17 cellular contexts compared by ENCODE assay signal in the genomic region with DNA sequence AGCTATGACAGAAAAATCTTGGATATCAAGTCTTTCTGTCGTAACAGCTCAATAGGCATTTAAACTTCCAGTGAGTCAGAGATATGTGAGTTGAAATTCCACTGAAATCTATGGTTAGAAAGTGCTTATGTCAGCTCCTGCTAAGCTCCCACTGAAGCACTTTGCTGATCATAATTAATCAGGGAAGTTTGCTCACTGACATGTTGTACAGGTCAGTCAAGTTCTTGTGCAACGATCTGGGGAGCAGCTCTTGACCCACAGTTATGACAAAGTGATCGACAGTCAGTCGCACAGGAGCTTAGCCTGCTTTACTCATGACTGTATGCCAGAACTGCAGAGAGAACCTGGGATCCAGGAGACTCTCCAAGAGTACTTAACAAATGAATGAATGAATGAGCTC.
DNase-seq lines count a peak whose midpoint lies in the region; ATAC-seq, FAIRE-seq and TF ChIP-seq lines count a peak whose summit lies in the region.
"Had no signal": no experiment of that assay in that cellular context is flagged by ENCODE, and none has a peak within 500 bp of the region (broad histone marks: within the 10 kb centered on the region; RNA-seq: fewer than 3 reads in every experiment).

No MANE protein-coding gene starts in this region.

- no peak overlapping the region for H3K4me2 ChIP-seq in neuronal stem cell (ENCODE audit: insufficient read depth, low read length, poor library complexity, severe bottlenecking)
- no peak overlapping the region for H3K4me2 ChIP-seq in GM23338

- H3K4ac ChIP-seq in neuronal stem cell (ENCODE audit: low read length) = no peak overlapping the region

- POLR2A ChIA-PET in RWPE1 (lab: Yijun Ruan, JAX; ENCODE audit: low non-redundant PET) = no interaction called here

- H2AFZ ChIP-seq in neuronal stem cell (ENCODE audit: low read length) (peak overlapping the region; percentile 70), GM23338 (no peak overlapping the region)

- no peak overlapping the region for H3K14ac ChIP-seq in neuronal stem cell (ENCODE audit: low read length)

- peaks cover 8% of the 10 kb centered on the region for H3K4me1 Mint-ChIP-seq in Calu3 (ENCODE audit: low read depth, unreplicated experiment)
- H3K4me1 Mint-ChIP-seq in GM23338 = peaks cover 4% of the 10 kb centered on the region; the same call in 1 of the 3 replicates
- H3K4me1 Mint-ChIP-seq: activated T-helper 17 cell treated with anti-CD3 and anti-CD28 coated beads, Interleukin-2, amount 50 U/mL, for 72 hours; nephron; stimulated activated memory B cell treated with anti-CD40 and anti-IgM and Interleukin-4, amounts not matched to agents 10 μg/mL and 1 μg/mL and 100 μg/mL, for 72 hours had no signal

- FAIRE-seq in HTR-8/SVneo (lab: Jason Lieb, UNC) = no peak

- H3K4me3 Mint-ChIP-seq in Calu3 (ENCODE audit: low read depth, unreplicated experiment) (peak overlapping the region; percentile 17), GM23338 (no peak overlapping the region)
- H3K4me3 Mint-ChIP-seq: activated T-helper 17 cell treated with anti-CD3 and anti-CD28 coated beads, Interleukin-2, amount 50 U/mL, for 72 hours; nephron; stimulated activated memory B cell treated with anti-CD40 and anti-IgM and Interleukin-4, amounts not matched to agents 10 μg/mL and 1 μg/mL and 100 μg/mL, for 72 hours had no signal

- peak overlapping the region; percentile 34 for H3K27ac Mint-ChIP-seq in Calu3 (ENCODE audit: unreplicated experiment)
- H3K27ac Mint-ChIP-seq in GM23338 = no peak overlapping the region
- H3K27ac Mint-ChIP-seq: activated T-helper 17 cell treated with anti-CD3 and anti-CD28 coated beads, Interleukin-2, amount 50 U/mL, for 72 hours; nephron; stimulated activated memory B cell treated with anti-CD40 and anti-IgM and Interleukin-4, amounts not matched to agents 10 μg/mL and 1 μg/mL and 100 μg/mL, for 72 hours had no signal

- no peaks in the 10 kb centered on the region for H3K9me2 ChIP-seq in GM23338 (ENCODE audit: insufficient read depth)

- H3K9ac ChIP-seq in neuronal stem cell (ENCODE audit: low read depth, low read length, poor library complexity) = no peak overlapping the region

- CTCF ChIA-PET in Calu3 (lab: Charles Lee) (interaction anchor here (0.5 to 1.9 kb wide), 13 partner anchors 9 to 886 kb away, joined by 3 to 10 read pairs (median 4); no protein-coding TSS in a partner anchor), RWPE1 (lab: Yijun Ruan, JAX) (interaction anchor here (0.7 kb wide), 1 partner anchor 541 kb away, joined by 3 read pairs; no protein-coding TSS in a partner anchor)

- H2BK15ac ChIP-seq in neuronal stem cell (ENCODE audit: low read length) = no peak overlapping the region

- H4K91ac ChIP-seq in neuronal stem cell (ENCODE audit: low read depth, low read length, poor library complexity) = no peak overlapping the region

- H3K4me3 ChIP-seq in neuronal stem cell (ENCODE audit: low read length in 2 of 2) = no peak overlapping the region
- no peak overlapping the region for H3K4me3 ChIP-seq in GM23338
- H3K4me3 ChIP-seq: cardiac muscle cell, dorsolateral prefrontal cortex, tibial artery had no signal

- TF ChIP-seq CTCF in Calu3 (IDR thresholded peaks at IDR 0.05; ENCODE audit: unreplicated experiment) (no peak), RWPE1 (conservative IDR thresholded peaks at IDR 0.05; ENCODE audit: low read depth) (no peak), GM23338 (conservative IDR thresholded peaks at IDR 0.05; ENCODE audit: low read depth in 2 of 2) (no peak)

- no peak overlapping the region for H2AK5ac ChIP-seq in neuronal stem cell (ENCODE audit: low read depth, low read length)

- DNase-seq in Calu3 (peak; percentile 88), RWPE1 (ENCODE audit: low spot score) (peak; percentile 83), neuronal stem cell (ENCODE audit: low spot score) (no peak), sciatic nerve (ENCODE audit: low spot score) (no peak), HTR-8/SVneo (ENCODE audit: insufficient read length, low spot score) (no peak), GM23338 (ENCODE audit: low spot score) (no peak)
- DNase-seq: dorsolateral prefrontal cortex; NCI-H146; NK-92 treated with Interleukin-12 subunit alpha and Interleukin-12 subunit beta, amount 100 ng/mL, for 24 hours; stimulated activated CD4-positive, alpha-beta T cell treated with anti-CD3 and anti-CD28 coated beads, Interleukin-15, amount 100 ng/mL, for 24 hours; tibial artery had no signal

- peak; percentile 99 for ATAC-seq in esophagus mucosa
- no peak for ATAC-seq in sciatic nerve
- ATAC-seq in HG03095 (IDR thresholded peaks at IDR 0.05; ENCODE audit: unreplicated experiment) = no peak
- ATAC-seq in GM23338 = no peak
- ATAC-seq: activated T-helper 17 cell treated with anti-CD3 and anti-CD28 coated beads, Interleukin-2, amount 50 U/mL, for 72 hours; stimulated activated memory B cell treated with anti-CD40 and anti-IgM and Interleukin-4, amounts not matched to agents 10 μg/mL and 1 μg/mL and 100 μg/mL, for 72 hours had no signal

- no peak overlapping the region for H3K23ac ChIP-seq in neuronal stem cell (ENCODE audit: low read depth, low read length, poor library complexity)

- H3K27ac ChIP-seq in RWPE1 = no peak overlapping the region
- no peak overlapping the region for H3K27ac ChIP-seq in neuronal stem cell (replicated peaks; ENCODE audit: low read length)
- H3K27ac ChIP-seq in GM23338 (ENCODE audit: low read depth) = no peak overlapping the region
- H3K27ac ChIP-seq: cardiac muscle cell, dorsolateral prefrontal cortex, tibial artery had no signal

- H3K36me3 Mint-ChIP-seq in Calu3 (ENCODE audit: insufficient read depth, unreplicated experiment) = no peaks in the 10 kb centered on the region
- no peaks in the 10 kb centered on the region for H3K36me3 Mint-ChIP-seq in GM23338 (ENCODE audit: low read depth)
- H3K36me3 Mint-ChIP-seq: stimulated activated memory B cell treated with anti-CD40 and anti-IgM and Interleukin-4, amounts not matched to agents 10 μg/mL and 1 μg/mL and 100 μg/mL, for 72 hours had no signal

- WGBS in neuronal stem cell (ENCODE audit: extremely low coverage in 2 of 2, insufficient read length in 2 of 2, insufficient replicate concordance in 1 of 2), 2 donors = no CpG with 5 or more reads among the region's 4 CpGs

- H3K9me3 ChIP-seq in neuronal stem cell (replicated peaks in 1 of 2; ENCODE audit: control insufficient read depth in 2 of 2, insufficient read depth in 1 of 2, low read depth in 1 of 2, low read length in 2 of 2) = peaks cover 0 to 3% of the 10 kb centered on the region in 2 donors
- H3K9me3 ChIP-seq: tibial artery had no signal

- no peak overlapping the region for H2BK120ac ChIP-seq in neuronal stem cell (ENCODE audit: low read depth, low read length)

- H3K9me3 Mint-ChIP-seq in Calu3 (ENCODE audit: low read depth, unreplicated experiment) (no peaks in the 10 kb centered on the region), GM23338 (no peaks in the 10 kb centered on the region)
- H3K9me3 Mint-ChIP-seq: activated T-helper 17 cell treated with anti-CD3 and anti-CD28 coated beads, Interleukin-2, amount 50 U/mL, for 72 hours; nephron; stimulated activated memory B cell treated with anti-CD40 and anti-IgM and Interleukin-4, amounts not matched to agents 10 μg/mL and 1 μg/mL and 100 μg/mL, for 72 hours had no signal

- H3K79me1 ChIP-seq in neuronal stem cell (ENCODE audit: low read depth, low read length) = no peaks in the 10 kb centered on the region

- H3K27me3 Mint-ChIP-seq in Calu3 (ENCODE audit: unreplicated experiment) = no peaks in the 10 kb centered on the region
- no peaks in the 10 kb centered on the region for H3K27me3 Mint-ChIP-seq in GM23338 (ENCODE audit: insufficient read depth, low read depth, poor library complexity)
- H3K27me3 Mint-ChIP-seq: activated T-helper 17 cell treated with anti-CD3 and anti-CD28 coated beads, Interleukin-2, amount 50 U/mL, for 72 hours; stimulated activated memory B cell treated with anti-CD40 and anti-IgM and Interleukin-4, amounts not matched to agents 10 μg/mL and 1 μg/mL and 100 μg/mL, for 72 hours had no signal

- no peaks in the 10 kb centered on the region for H4K20me1 ChIP-seq in GM23338 (replicated peaks; ENCODE audit: insufficient read depth)

- no peak overlapping the region for H2BK5ac ChIP-seq in neuronal stem cell (ENCODE audit: low read length)

- no peaks in the 10 kb centered on the region for H3F3A ChIP-seq in GM23338 (replicated peaks; ENCODE audit: low read depth)

- intact Hi-C loops in Calu3 (cut with micrococcal nuclease; ENCODE audit: unreplicated experiment) (loop anchor here (5.0 kb wide), 2 partner anchors 452 to 517 kb away; no protein-coding TSS in a partner anchor), sciatic nerve (cut with DNase I) (no loop called here)

- H2BK12ac ChIP-seq in neuronal stem cell (ENCODE audit: low read length) = no peak overlapping the region

- H3K27me3 ChIP-seq in neuronal stem cell (ENCODE audit: control insufficient read depth in 3 of 3, insufficient read depth in 3 of 3, low read depth in 1 of 3, low read length in 3 of 3) (no peaks in the 10 kb centered on the region), GM23338 (ENCODE audit: insufficient read depth) (no peaks in the 10 kb centered on the region)
- H3K27me3 ChIP-seq: cardiac muscle cell, tibial artery had no signal

- H3K18ac ChIP-seq in neuronal stem cell (ENCODE audit: low read length) = no peak overlapping the region

- BruUV-seq in Calu3 (replicated peaks; lab: Mats Ljungman, UMichigan) = no TSS peak

- no peak overlapping the region for H4K8ac ChIP-seq in neuronal stem cell (ENCODE audit: low read depth, low read length)

- H3K36me3 ChIP-seq in neuronal stem cell (replicated peaks in 1 of 2; ENCODE audit: control insufficient read depth in 2 of 2, insufficient read depth in 2 of 2, low read length in 2 of 2) (no peaks in the 10 kb centered on the region), GM23338 (ENCODE audit: insufficient read depth) (no peaks in the 10 kb centered on the region)
- H3K36me3 ChIP-seq: cardiac muscle cell, tibial artery had no signal

- no peaks in the 10 kb centered on the region for H3K79me2 ChIP-seq in GM23338 (replicated peaks; ENCODE audit: insufficient read depth)

- H3K4me1 ChIP-seq in neuronal stem cell (ENCODE audit: control insufficient read depth in 2 of 2, insufficient read depth in 1 of 2, low read depth in 1 of 2, low read length in 2 of 2) = peaks cover 1 to 2% of the 10 kb centered on the region in 2 donors
- H3K4me1 ChIP-seq in GM23338 (ENCODE audit: insufficient read depth) = 0 out of 2 replicates have a peak, but pooled peaks cover 1% of the 10 kb centered on the region
- H3K4me1 ChIP-seq: tibial artery had no signal

TF ChIP-seq in GM23338, 12 proteins besides CTCF, POLR2A, EP300 and RAD21 (continues in another document):
- TF ChIP-seq, protein P1, sequence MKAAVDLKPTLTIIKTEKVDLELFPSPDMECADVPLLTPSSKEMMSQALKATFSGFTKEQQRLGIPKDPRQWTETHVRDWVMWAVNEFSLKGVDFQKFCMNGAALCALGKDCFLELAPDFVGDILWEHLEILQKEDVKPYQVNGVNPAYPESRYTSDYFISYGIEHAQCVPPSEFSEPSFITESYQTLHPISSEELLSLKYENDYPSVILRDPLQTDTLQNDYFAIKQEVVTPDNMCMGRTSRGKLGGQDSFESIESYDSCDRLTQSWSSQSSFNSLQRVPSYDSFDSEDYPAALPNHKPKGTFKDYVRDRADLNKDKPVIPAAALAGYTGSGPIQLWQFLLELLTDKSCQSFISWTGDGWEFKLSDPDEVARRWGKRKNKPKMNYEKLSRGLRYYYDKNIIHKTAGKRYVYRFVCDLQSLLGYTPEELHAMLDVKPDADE (IDR thresholded peaks at IDR 0.05) = no peak
- TF ChIP-seq POLR2AphosphoS5 (IDR thresholded peaks at IDR 0.05; ENCODE audit: low read depth) = no peak

Comparison
In these comparisons a context has a peak if more than half of its experiments do, and no peak if none do; other contexts are left out.
1. DNase-seq: peak in Calu3 (single experiment) and RWPE1 (single experiment); none in neuronal stem cell (single experiment), sciatic nerve (single experiment), HTR-8/SVneo (single experiment) and GM23338 (single experiment).